Comparison of ENCODE assay signal across 9 cellular contexts in genomic region chr6:24205020-24205492, GRCh38.
A peak's percentile ranks its signal among the peaks of the same experiment; 100 is the strongest.
DNase-seq lines count a peak whose midpoint lies in the region; ATAC-seq and TF ChIP-seq lines count a peak whose summit lies in the region.
"Had no signal": no experiment of that assay in that cellular context is flagged by ENCODE, and none has a peak within 500 bp of the region (broad histone marks: within the 10 kb centered on the region; RNA-seq: fewer than 3 reads in every experiment).

No MANE protein-coding gene starts in this region.

- TF ChIP-seq CTCF in HFFc6 (IDR thresholded peaks at IDR 0.05) (peak; percentile 77), astrocyte of the cerebellum (IDR thresholded peaks at IDR 0.05; ENCODE audit: low read depth, low read length, missing control alignments) (peak; percentile 50)

- H3K4me3 ChIP-seq in astrocyte of the cerebellum (ENCODE audit: low read depth, low read length): no peak overlapping the region

- no peaks in the 10 kb centered on the region for H3K9me3 Mint-ChIP-seq in activated CD4-positive, alpha-beta T cell treated with anti-CD3 and anti-CD28 coated beads for 36 hours (ENCODE audit: low read depth)
- H3K9me3 Mint-ChIP-seq in HFFc6: peaks cover 4% of the 10 kb centered on the region; the same call in 1 of the 2 replicates
- H3K9me3 Mint-ChIP-seq: activated T-cell treated with anti-CD3 and anti-CD28 coated beads, Interleukin-2, amount 50 U/mL, for 72 hours had no signal

- DNase-seq in activated CD4-positive, alpha-beta T cell treated with anti-CD3 and anti-CD28 coated beads for 36 hours: peak; percentile 18
- no peak for DNase-seq in activated CD4-positive, alpha-beta T cell treated with anti-CD3 and anti-CD28 coated beads, Interleukin-2, amount 50 U/mL, for 48 hours
- DNase-seq in HFFc6: peak; percentile 5
- DNase-seq in NCI-H2227 treated with DMSO at 0.1 percent for 48 hours (lab: John Stamatoyannopoulos, UW): peak; percentile 82
- DNase-seq in astrocyte of the cerebellum (ENCODE audit: low read depth): peak; percentile 33
- DNase-seq in left colon: no peak
- no peak for DNase-seq in mesenteric fat pad (ENCODE audit: low spot score)

- no peak for ATAC-seq in activated CD4-positive, alpha-beta T cell treated with anti-CD3 and anti-CD28 coated beads for 36 hours
- ATAC-seq in left colon (peak; percentile 37), HG02610 (IDR thresholded peaks at IDR 0.05; ENCODE audit: unreplicated experiment) (no peak)
- ATAC-seq: activated T-cell treated with anti-CD3 and anti-CD28 coated beads, Interleukin-2, amount 50 U/mL, for 72 hours had no signal

- in situ Hi-C loops in astrocyte of the cerebellum (cut with HindIII; ENCODE audit: low sequenced_read_pairs): no loop called here

- no peaks in the 10 kb centered on the region for H3K36me3 Mint-ChIP-seq in activated CD4-positive, alpha-beta T cell treated with anti-CD3 and anti-CD28 coated beads for 36 hours (ENCODE audit: low read depth)
- no peaks in the 10 kb centered on the region for H3K36me3 Mint-ChIP-seq in HFFc6 (ENCODE audit: low read depth)

- H3K27ac Mint-ChIP-seq in activated CD4-positive, alpha-beta T cell treated with anti-CD3 and anti-CD28 coated beads for 36 hours: no peak overlapping the region
- H3K27ac Mint-ChIP-seq in HFFc6: no peak overlapping the region
- H3K27ac Mint-ChIP-seq: activated T-cell treated with anti-CD3 and anti-CD28 coated beads, Interleukin-2, amount 50 U/mL, for 72 hours had no signal

- H3K27me3 Mint-ChIP-seq in activated CD4-positive, alpha-beta T cell treated with anti-CD3 and anti-CD28 coated beads for 36 hours: peaks cover 6% of the 10 kb centered on the region
- H3K27me3 Mint-ChIP-seq in HFFc6 (ENCODE audit: insufficient read depth): peaks cover 2% of the 10 kb centered on the region; the same call in 1 of the 2 replicates

- no peaks in the 10 kb centered on the region for H3K4me1 Mint-ChIP-seq in activated CD4-positive, alpha-beta T cell treated with anti-CD3 and anti-CD28 coated beads for 36 hours
- no peaks in the 10 kb centered on the region for H3K4me1 Mint-ChIP-seq in HFFc6 (ENCODE audit: low read depth)

- POLR2A ChIA-PET in activated CD4-positive, alpha-beta T cell treated with anti-CD3 and anti-CD28 coated beads for 36 hours (lab: Charles Lee): no interaction called here

- H3K4me3 Mint-ChIP-seq in activated CD4-positive, alpha-beta T cell treated with anti-CD3 and anti-CD28 coated beads for 36 hours: no peak overlapping the region
- no peak overlapping the region for H3K4me3 Mint-ChIP-seq in HFFc6
- H3K4me3 Mint-ChIP-seq: activated T-cell treated with anti-CD3 and anti-CD28 coated beads, Interleukin-2, amount 50 U/mL, for 72 hours had no signal

- CTCF ChIA-PET in activated CD4-positive, alpha-beta T cell treated with anti-CD3 and anti-CD28 coated beads for 36 hours (lab: Charles Lee): interaction anchor here (0.7 to 2.2 kb wide), 6 partner anchors 10 to 686 kb away, joined by 3 to 5 read pairs (median 4); no protein-coding TSS in a partner anchor

- intact Hi-C loops in activated CD4-positive, alpha-beta T cell treated with anti-CD3 and anti-CD28 coated beads for 36 hours (cut with DNase I, micrococcal nuclease): loop anchor here in 1 of 2 experiments (1.0 kb wide), 1 partner anchor 141 kb away; no protein-coding TSS in a partner anchor
- intact Hi-C loops in left colon (cut with DNase I, micrococcal nuclease): loop anchor here in 1 of 2 donors (10.0 kb wide), 1 partner anchor 140 kb away; no protein-coding TSS in a partner anchor

Comparison
In these comparisons a context has a peak if more than half of its experiments do, and no peak if none do; other contexts are left out.
1. DNase-seq: peak in activated CD4-positive, alpha-beta T cell treated with anti-CD3 and anti-CD28 coated beads for 36 hours (single experiment), HFFc6 (single experiment), NCI-H2227 treated with DMSO at 0.1 percent for 48 hours (single experiment) and astrocyte of the cerebellum (single experiment); none in activated CD4-positive, alpha-beta T cell treated with anti-CD3 and anti-CD28 coated beads, Interleukin-2, amount 50 U/mL, for 48 hours (0 of 2), left colon (0 of 2) and mesenteric fat pad (single experiment).